ENCODE assay signal across 20 cellular contexts in genomic region chr18:47969851-47970250, GRCh38. TPM values are rescaled to one million over a fixed set of nuclear protein-coding genes. Genes with fewer than 3 reads are reported as not detected.
DNase-seq lines count a peak whose midpoint lies in the region; ATAC-seq and TF ChIP-seq lines count a peak whose summit lies in the region.
"Had no signal": no experiment of that assay in that cellular context is flagged by ENCODE, and none has a peak within 500 bp of the region (broad histone marks: within the 10 kb centered on the region; RNA-seq: fewer than 3 reads in every experiment).

No MANE protein-coding gene starts in this region.

- in situ Hi-C loops in transverse colon (cut with MboI; ENCODE audit: low pct_ligation_motif_present in 1 of 4, low pct_unique_long_range_greater_than_20kb in 1 of 4, low sequenced_read_pairs in 3 of 4) = no loop called here

- H3K4me1 ChIP-seq in lower lobe of right lung = no peaks in the 10 kb centered on the region
- H3K4me1 ChIP-seq in transverse colon = no peaks in the 10 kb centered on the region
- H3K4me1 ChIP-seq: right atrium auricular region had no signal

- H3K36me3 ChIP-seq in lower lobe of right lung (no peaks in the 10 kb centered on the region), transverse colon (no peaks in the 10 kb centered on the region)
- H3K36me3 ChIP-seq: right atrium auricular region had no signal

- 92% methylated on average over 3 of the region's 3 CpGs; no CpG with 5 or more reads in 1 of the 2 donors for WGBS in transverse colon (ENCODE audit: low coverage in 1 of 2), 2 donors

- intact Hi-C loops in CD14-positive monocyte (cut with micrococcal nuclease) = no loop called here
- intact Hi-C loops in lower lobe of right lung (cut with DNase I) = no loop called here
- intact Hi-C loops in transverse colon (cut with DNase I; ENCODE audit: low total_unique reads) = no loop called here

- no peak overlapping the region for H3K4me3 ChIP-seq in lower lobe of right lung
- H3K4me3 ChIP-seq in transverse colon = no peak overlapping the region
- H3K4me3 ChIP-seq: right atrium auricular region had no signal

- H3K9me3 Mint-ChIP-seq in CD14-positive monocyte = peaks cover 0 to 9% (median 3%) of the 10 kb centered on the region in 7 donors
- H3K9me3 Mint-ChIP-seq: activated B cell treated with CpG ODN at 0.5 μM for 24 hours; activated T-helper 2 cell treated with anti-CD3 and anti-CD28 coated beads, Interferon-gamma antibody, Interleukin-2, Interleukin-4, amounts not matched to agents 10 μg/mL and 5 μg/mL and 100 μg/mL, durations not matched to agents 14 hours and 24 hours and 36 hours; mesothelial cell of epicardium; T-helper 1 cell treated with Interleukin-12 subunit alpha and Interleukin-12 subunit beta and Interleukin-4 antibody, amounts not matched to agents 30 μg/mL and 1 μg/mL, for 36 hours had no signal

- TF ChIP-seq CTCF in CD14-positive monocyte (IDR thresholded peaks at IDR 0.05) = no peak
- TF ChIP-seq CTCF in lower lobe of right lung (IDR thresholded peaks at IDR 0.05) = no peak
- no peak for TF ChIP-seq CTCF in transverse colon (IDR thresholded peaks at IDR 0.05)

- ATAC-seq in lower lobe of right lung (no peak), HG02588 (IDR thresholded peaks at IDR 0.05; ENCODE audit: unreplicated experiment) (no peak), HG03039 (IDR thresholded peaks at IDR 0.05; ENCODE audit: unreplicated experiment) (no peak)

- TF ChIP-seq POLR2A in transverse colon (IDR thresholded peaks at IDR 0.05) = no peak

- H3K27me3 Mint-ChIP-seq in CD14-positive monocyte (ENCODE audit: low read depth in 3 of 3) = peaks cover 5 to 8% (median 6%) of the 10 kb centered on the region in 3 donors

- TF ChIP-seq EP300 in transverse colon (IDR thresholded peaks at IDR 0.05; ENCODE audit: low read depth) = no peak

- peak overlapping the region in 6 of 7 donors; percentile 40 to 93 (median 83) for H3K27ac Mint-ChIP-seq in CD14-positive monocyte
- H3K27ac Mint-ChIP-seq: activated B cell treated with CpG ODN at 0.5 μM for 24 hours; activated T-helper 2 cell treated with anti-CD3 and anti-CD28 coated beads, Interferon-gamma antibody, Interleukin-2, Interleukin-4, amounts not matched to agents 10 μg/mL and 5 μg/mL and 100 μg/mL, durations not matched to agents 14 hours and 24 hours and 36 hours; mesothelial cell of epicardium; T-helper 1 cell treated with Interleukin-12 subunit alpha and Interleukin-12 subunit beta and Interleukin-4 antibody, amounts not matched to agents 30 μg/mL and 1 μg/mL, for 36 hours had no signal

- H3K27me3 ChIP-seq in lower lobe of right lung (ENCODE audit: low read depth) = no peaks in the 10 kb centered on the region
- H3K27me3 ChIP-seq in transverse colon = peaks cover 6% of the 10 kb centered on the region
- H3K27me3 ChIP-seq: right atrium auricular region had no signal

- H3K27ac ChIP-seq in lower lobe of right lung = no peak overlapping the region
- H3K27ac ChIP-seq in transverse colon = no peak overlapping the region
- H3K27ac ChIP-seq: right atrium auricular region had no signal

- H3K9me3 ChIP-seq in lower lobe of right lung (no peaks in the 10 kb centered on the region), transverse colon (no peaks in the 10 kb centered on the region)
- H3K9me3 ChIP-seq: right atrium auricular region had no signal

- DNase-seq in CD14-positive monocyte (ENCODE audit: low spot score) (peak; percentile 62), LHCN-M2 (ENCODE audit: low read depth) (peak; percentile 68), amniotic epithelial cell (ENCODE audit: low read depth) (peak; percentile 67), kidney tubule cell (ENCODE audit: low spot score) (peak; percentile 18), lower lobe of right lung (no peak), transverse colon (no peak)
- DNase-seq: activated B cell treated with CpG ODN at 0.5 μM for 24 hours, amygdala, COR-L47, cortex of kidney, head of caudate nucleus, NCI-H2081 treated with DMSO at 0.1 percent for 48 hours, NCI-H524 treated with DMSO at 0.1 percent for 48 hours, RPMI8226 had no signal

- H3K4me1 Mint-ChIP-seq in CD14-positive monocyte = peaks cover 27% of the 10 kb centered on the region

- peaks cover 0 to 2% of the 10 kb centered on the region in 2 donors for H3K36me3 Mint-ChIP-seq in CD14-positive monocyte

- H3K4me3 Mint-ChIP-seq in CD14-positive monocyte = no peak overlapping the region
- H3K4me3 Mint-ChIP-seq: activated B cell treated with CpG ODN at 0.5 μM for 24 hours; mesothelial cell of epicardium; T-helper 1 cell treated with Interleukin-12 subunit alpha and Interleukin-12 subunit beta and Interleukin-4 antibody, amounts not matched to agents 30 μg/mL and 1 μg/mL, for 36 hours had no signal

RNA-seq across cellular contexts. Expression of gene SMAD2, which starts 39.4 kb away (rescaled TPM):
- polyA plus RNA-seq in CD14-positive monocyte = 10 to 100 TPM; 70.6 to 72.6 TPM
- 94.3 and 105 TPM in 2 replicates for total RNA-seq in LHCN-M2 (2014; rRNA removed)
- 57.6 TPM for polyA plus RNA-seq in LHCN-M2 (2012)
- 161 TPM for total RNA-seq in lower lobe of right lung
- 10 to 100 TPM; 17.9 to 68.8 (median 43.9) TPM for total RNA-seq in transverse colon

Comparison
In these comparisons a context has a peak if more than half of its experiments do, and no peak if none do; other contexts are left out.
1. DNase-seq: peak in CD14-positive monocyte (single experiment), LHCN-M2 (single experiment), amniotic epithelial cell (single experiment) and kidney tubule cell (single experiment); none in lower lobe of right lung (single experiment) and transverse colon (single experiment).